Comparison of ENCODE assay signal across 8 cellular contexts in genomic region chr13:44141725-44142539, GRCh38.
A peak's percentile ranks its signal among the peaks of the same experiment; 100 is the strongest.
DNase-seq lines count a peak whose midpoint lies in the region; ATAC-seq lines count a peak whose summit lies in the region.

No MANE protein-coding gene starts in this region.

- peak overlapping the region; percentile 95 for H3K9ac ChIP-seq in endocrine pancreas (ENCODE audit: control insufficient read depth, insufficient read depth, low read length)

- peaks cover 9% of the 10 kb centered on the region for H3K4me1 ChIP-seq in endocrine pancreas (ENCODE audit: control insufficient read depth, insufficient read depth, low read length)

- DNase-seq in COLO668 (lab: John Stamatoyannopoulos, UW; ENCODE audit: unreplicated experiment) (peak; percentile 100), HS-27A (ENCODE audit: low read depth) (peak; percentile 75), mesenteric fat pad (ENCODE audit: low spot score) (peak; percentile 100)
- peak; percentile 89 for DNase-seq in NK-92 treated with Interleukin-12 subunit alpha and Interleukin-12 subunit beta, amount 100 ng/mL, for 24 hours (lab: John Stamatoyannopoulos, UW)
- DNase-seq in activated CD8-positive, alpha-beta memory T cell treated with anti-CD3 and anti-CD28 coated beads, Interleukin-2, amount 50 U/mL, for 1 hour (ENCODE audit: extremely low read depth), result peak; percentile 64
- peak; percentile 92 for DNase-seq in stimulated activated CD8-positive, alpha-beta memory T cell treated with anti-CD3 and anti-CD28 coated beads, Interleukin-15, amount 100 ng/mL, for 24 hours (ENCODE audit: low read depth)

- H3K9me3 ChIP-seq in endocrine pancreas (ENCODE audit: control insufficient read depth, low read length), result no peaks in the 10 kb centered on the region

- ATAC-seq in GM19468 (IDR thresholded peaks at IDR 0.05; ENCODE audit: extremely low read depth, unreplicated experiment), result peak; percentile 100

- peak overlapping the region; percentile 87 for H3K4me3 ChIP-seq in endocrine pancreas (ENCODE audit: control insufficient read depth, insufficient read depth, low read length)

- no peaks in the 10 kb centered on the region for H3K36me3 ChIP-seq in endocrine pancreas (ENCODE audit: control insufficient read depth, insufficient read depth, low read length)

- no peaks in the 10 kb centered on the region for H3K27me3 ChIP-seq in endocrine pancreas (ENCODE audit: control insufficient read depth, insufficient read depth, low read length)

Comparison
In these comparisons a context has a peak if more than half of its experiments do, and no peak if none do; other contexts are left out.
1. Peak in every context shown above with its lines: DNase-seq, ATAC-seq and H3K4me3 ChIP-seq.